14 cellular contexts compared by ENCODE assay signal in genomic region chr4:139605516-139605915, GRCh38.
"Had no signal": no experiment of that assay in that cellular context is flagged by ENCODE, and none has a peak within 500 bp of the region (broad histone marks: within the 10 kb centered on the region; RNA-seq: fewer than 3 reads in every experiment).

No MANE protein-coding gene starts in this region.

- DNase-seq: activated gamma-delta T cell treated with Interleukin-2 at 50 U/mL for 16 hours; activated T-cell treated with anti-CD3 and anti-CD28 coated beads, Interleukin-2, amount 50 U/mL, for 24 hours; amniotic stem cell; dermis blood vessel endothelial cell; endodermal cell; erythroblast; hypothalamus; lower lobe of right lung; retina; stimulated activated CD4-positive, alpha-beta T cell treated with anti-CD3 and anti-CD28 coated beads, Interleukin-15, amount 100 ng/mL, for 24 hours; stimulated activated CD4-positive, alpha-beta T cell treated with anti-CD3 and anti-CD28 coated beads, Interleukin-4, amount 100 ng/mL, for 4 hours; thyroid gland had no signal

- H3K9me3 ChIP-seq: lower lobe of right lung, thyroid gland had no signal

- H3K36me3 Mint-ChIP-seq: brain had no signal

- H3K27ac Mint-ChIP-seq: activated T-cell treated with anti-CD3 and anti-CD28 coated beads, Interleukin-2, amount 50 U/mL, for 24 hours; endodermal cell; T-helper 1 cell treated with Interleukin-12 subunit alpha and Interleukin-12 subunit beta and Interleukin-4 antibody, amounts not matched to agents 30 μg/mL and 1 μg/mL, for 36 hours had no signal

- H3K4me3 Mint-ChIP-seq: brain, endodermal cell had no signal
